ENCODE assay signal across 12 cellular contexts in the genomic region with DNA sequence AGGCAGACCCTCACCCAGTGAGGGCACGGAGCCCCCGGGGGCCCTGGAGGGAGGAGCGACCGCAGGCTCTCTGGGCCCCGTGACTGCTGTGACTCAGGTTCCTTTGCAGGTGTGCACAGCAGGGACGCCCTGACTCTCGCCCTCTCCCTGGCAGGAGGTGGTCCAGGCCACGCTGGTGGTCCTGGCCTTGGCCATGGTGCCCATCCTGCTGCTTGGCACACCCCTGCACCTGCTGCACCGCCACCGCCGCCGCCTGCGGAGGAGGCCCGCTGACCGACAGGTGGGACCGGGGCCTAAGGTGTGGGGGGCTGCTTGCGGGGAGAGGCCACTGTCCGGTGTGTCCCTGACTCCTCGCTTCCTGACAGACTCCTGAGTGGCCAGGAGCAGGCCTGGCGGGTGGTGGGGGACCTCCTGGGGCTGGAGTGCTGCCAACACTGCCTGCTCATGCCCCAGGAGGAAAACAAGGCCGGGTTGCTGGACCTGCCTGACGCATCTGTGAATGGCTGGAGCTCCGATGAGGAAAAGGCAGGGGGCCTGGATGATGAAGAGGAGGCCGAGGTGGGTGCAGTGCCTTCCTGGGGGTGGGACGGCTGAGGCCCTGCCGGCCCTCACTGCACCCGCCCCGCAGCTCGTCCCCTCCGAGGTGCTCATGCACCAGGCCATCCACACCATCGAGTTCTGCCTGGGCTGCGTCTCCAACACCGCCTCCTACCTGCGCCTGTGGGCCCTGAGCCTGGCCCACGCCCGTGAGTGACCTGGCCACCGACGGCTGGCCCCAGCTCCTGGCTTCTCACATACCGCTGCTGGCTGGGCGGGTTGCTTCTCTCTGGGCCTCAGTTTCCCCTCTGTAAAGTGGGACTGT.
DNase-seq lines count a peak whose midpoint lies in the region; ATAC-seq lines count a peak whose summit lies in the region.
"Had no signal": no experiment of that assay in that cellular context is flagged by ENCODE, and none has a peak within 500 bp of the region (broad histone marks: within the 10 kb centered on the region; RNA-seq: fewer than 3 reads in every experiment).

No MANE protein-coding gene starts in this region.

- no peak for ATAC-seq in GM21737 (IDR thresholded peaks at IDR 0.05; ENCODE audit: unreplicated experiment)
- ATAC-seq in HG03342 (IDR thresholded peaks at IDR 0.05; ENCODE audit: unreplicated experiment): no peak
- no peak for ATAC-seq in HG03442 (IDR thresholded peaks at IDR 0.05; ENCODE audit: unreplicated experiment)

- DNase-seq in COR-L47 (lab: John Stamatoyannopoulos, UW) (peak; percentile 12), HuH-7.5 (ENCODE audit: low spot score) (peak; percentile 43), glomerular visceral epithelial cell (ENCODE audit: extremely low spot score) (peak; percentile 55)
- DNase-seq: activated CD4-positive, CD25-positive, alpha-beta regulatory T cell; activated gamma-delta T cell; Kasumi-1; mesendoderm; NCI-H2227 treated with DMSO at 0.1 percent for 48 hours; stimulated activated CD4-positive, alpha-beta T cell treated with anti-CD3 and anti-CD28 coated beads, Interleukin-15, amount 100 ng/mL, for 24 hours had no signal
